In the genomic region with DNA sequence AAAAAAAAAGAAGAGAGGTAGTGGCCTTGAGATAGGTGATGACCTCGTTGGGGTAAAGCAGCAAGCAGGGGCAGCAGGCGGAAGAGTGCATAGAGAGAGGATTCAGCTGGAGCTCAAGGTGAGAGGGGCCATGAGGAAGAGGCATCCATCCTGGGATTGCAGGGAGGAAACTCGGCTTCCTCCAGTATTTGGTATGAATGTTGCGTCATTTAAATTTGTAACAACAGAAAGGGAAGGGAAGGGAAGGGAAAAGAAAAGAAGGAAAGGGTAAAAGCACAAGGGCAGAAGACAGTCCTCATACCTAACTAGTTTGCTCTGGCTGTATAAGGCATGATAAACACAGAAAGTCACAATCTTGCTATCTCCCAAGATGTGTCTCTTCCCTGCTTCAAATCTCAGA, we compare ENCODE assay signal across 20 cellular contexts. TPM values are rescaled to one million over a fixed set of nuclear protein-coding genes. Genes with fewer than 3 reads are reported as not detected.
"Had no signal": no experiment of that assay in that cellular context is flagged by ENCODE, and none has a peak within 500 bp of the region (broad histone marks: within the 10 kb centered on the region; RNA-seq: fewer than 3 reads in every experiment).

No MANE protein-coding gene starts in this region.

- H3K4me1 ChIP-seq: colonic mucosa, gastrocnemius medialis, right atrium auricular region, suprapubic skin had no signal

- H3K36me3 Mint-ChIP-seq: naive thymus-derived CD8-positive, alpha-beta T cell; type B pancreatic cell had no signal

- H3K27ac ChIP-seq: colonic mucosa, gastrocnemius medialis, heart right ventricle, ovary, right atrium auricular region, suprapubic skin, thyroid gland had no signal

- ATAC-seq: gastrocnemius medialis; heart right ventricle; naive thymus-derived CD8-positive, alpha-beta T cell; stimulated activated naive CD8-positive, alpha-beta T cell treated with anti-CD3 and anti-CD28 coated beads, Interleukin-15, Interleukin-2, amounts not matched to agents 100 U/mL and 50 U/mL, for 24 hours had no signal

- DNase-seq: colonic mucosa; effector CD4-positive, alpha-beta T cell; endodermal cell; gastrocnemius medialis; heart right ventricle; hypothalamus; kidney glomerular epithelial cell; naive thymus-derived CD8-positive, alpha-beta T cell; nucleus accumbens; ovary; small intestine; stimulated activated CD4-positive, alpha-beta T cell treated with anti-CD3 and anti-CD28 coated beads, Interleukin-12 subunit alpha, Interleukin-12 subunit beta, amount 100 ng/mL, for 4 hours; stimulated activated naive CD8-positive, alpha-beta T cell treated with anti-CD3 and anti-CD28 coated beads, Interleukin-15, Interleukin-2, amounts not matched to agents 100 U/mL and 50 U/mL, for 24 hours; thyroid gland had no signal

- H3K27me3 ChIP-seq: colonic mucosa, gastrocnemius medialis, ovary, right atrium auricular region, suprapubic skin, thyroid gland had no signal

- H3K36me3 ChIP-seq: colonic mucosa, gastrocnemius medialis, heart right ventricle, ovary, right atrium auricular region, suprapubic skin, thyroid gland had no signal

- H3K9me3 Mint-ChIP-seq: endodermal cell; naive thymus-derived CD8-positive, alpha-beta T cell; type B pancreatic cell had no signal

- H3K27ac Mint-ChIP-seq: endodermal cell, type B pancreatic cell had no signal

- H3K4me3 ChIP-seq: colonic mucosa, gastrocnemius medialis, heart right ventricle, ovary, right atrium auricular region, suprapubic skin, thyroid gland had no signal

- H3K27me3 Mint-ChIP-seq: naive thymus-derived CD8-positive, alpha-beta T cell had no signal

- FAIRE-seq: islet of Langerhans, small intestine, urothelium cell line had no signal

- H3K9me3 ChIP-seq: colonic mucosa, gastrocnemius medialis, heart right ventricle, ovary, right atrium auricular region, suprapubic skin, thyroid gland had no signal

- H3K4me3 Mint-ChIP-seq: endodermal cell; naive thymus-derived CD8-positive, alpha-beta T cell; type B pancreatic cell had no signal

RNA-seq across cellular contexts. Expression of gene MYB, which starts 39.9 kb away (rescaled TPM):
- total RNA-seq: lung microvascular endothelial cell had no signal
